Comparison of ENCODE assay signal across 8 cellular contexts in the genomic region with DNA sequence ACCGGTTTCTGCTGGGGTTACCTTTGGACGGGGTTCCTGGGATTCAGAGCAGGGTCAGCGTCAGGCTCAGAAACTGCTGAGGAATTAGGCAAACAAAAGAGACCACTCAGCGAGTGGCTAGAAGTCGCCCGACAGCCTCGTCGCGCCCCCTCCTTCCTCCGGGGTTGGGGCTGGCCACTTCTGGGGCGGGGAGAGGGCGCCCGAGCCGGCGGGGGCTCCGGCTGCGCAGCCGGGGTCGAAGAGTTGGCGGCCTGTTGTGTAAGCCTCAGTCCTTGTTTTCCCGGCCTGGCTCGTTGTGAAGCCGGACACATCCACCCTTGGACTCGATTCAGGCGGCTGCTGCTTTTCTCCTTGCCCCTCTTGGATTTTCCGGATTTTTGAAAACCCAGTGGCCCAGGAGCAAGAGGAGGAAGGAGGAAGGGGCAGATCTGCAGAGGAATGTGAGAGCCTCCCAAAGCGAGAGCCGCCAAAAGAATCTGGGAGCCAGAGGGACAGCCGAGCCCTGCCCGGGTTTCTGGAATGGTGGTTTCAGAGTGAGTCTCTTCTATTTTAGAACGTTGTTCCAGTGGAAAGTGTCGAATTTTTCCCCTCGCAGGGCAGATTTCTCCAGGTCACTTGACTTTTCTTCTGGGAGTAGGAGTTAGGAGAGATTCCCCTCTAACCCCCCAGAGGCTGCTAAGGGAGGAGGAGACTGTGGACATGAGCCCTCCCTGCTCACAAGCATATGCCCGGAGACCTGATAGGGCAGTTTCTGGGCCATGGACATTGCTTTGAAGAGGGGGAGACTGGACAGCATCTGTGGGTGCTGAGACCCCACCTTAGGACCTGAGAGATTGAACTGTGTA. TPM values are rescaled to one million over a fixed set of nuclear protein-coding genes. Genes with fewer than 3 reads are reported as not detected.
DNase-seq lines count a peak whose midpoint lies in the region; ATAC-seq and TF ChIP-seq lines count a peak whose summit lies in the region.

No MANE protein-coding gene starts in this region.

- H3K9me3 ChIP-seq in DOHH2 (ENCODE audit: control insufficient read depth, insufficient read depth, low read length): no peaks in the 10 kb centered on the region
- no peaks in the 10 kb centered on the region for H3K9me3 ChIP-seq in OCI-LY3 (ENCODE audit: insufficient read depth, low read length)
- H3K9me3 ChIP-seq in duodenal mucosa (ENCODE audit: control insufficient read depth in 1 of 2, low read length in 2 of 2): no peaks in the 10 kb centered on the region
- no peaks in the 10 kb centered on the region for H3K9me3 ChIP-seq in transverse colon

- H3K4me3 ChIP-seq in DOHH2 (ENCODE audit: low read length): peak overlapping the region; percentile 73
- H3K4me3 ChIP-seq in OCI-LY3 (ENCODE audit: low read length): peak overlapping the region; percentile 87
- H3K4me3 ChIP-seq in duodenal mucosa (ENCODE audit: low read depth in 1 of 2, low read length in 2 of 2): peak overlapping the region; percentile 87 to 97
- H3K4me3 ChIP-seq in transverse colon: peak overlapping the region; percentile 66 to 90 (median 80)

- intact Hi-C loops in transverse colon (cut with DNase I; ENCODE audit: low total_unique reads): no loop called here

- peaks cover 37% of the 10 kb centered on the region for H3K27me3 ChIP-seq in DOHH2 (ENCODE audit: control insufficient read depth, low read length)
- peaks cover 29% of the 10 kb centered on the region for H3K27me3 ChIP-seq in OCI-LY3 (ENCODE audit: low read depth, low read length)
- H3K27me3 ChIP-seq in duodenal mucosa (ENCODE audit: control insufficient read depth in 1 of 2, insufficient read depth in 2 of 2, low read length in 2 of 2): no peaks in the 10 kb centered on the region
- no peaks in the 10 kb centered on the region for H3K27me3 ChIP-seq in transverse colon

- peak overlapping the region; percentile 73 for H3K4me3 Mint-ChIP-seq in memory B cell

- H3K36me3 Mint-ChIP-seq in memory B cell: peaks cover 2% of the 10 kb centered on the region

- in situ Hi-C loops in transverse colon (cut with MboI; ENCODE audit: low pct_ligation_motif_present in 1 of 4, low pct_unique_long_range_greater_than_20kb in 1 of 4, low sequenced_read_pairs in 3 of 4): loop anchor here in 3 of 4 donors (25.0 kb wide), 1 partner anchor 286 kb away; a partner anchor contains a TSS

- H3F3A ChIP-seq in DOHH2 (ENCODE audit: control insufficient read depth, insufficient read depth): no peaks in the 10 kb centered on the region

- H4K20me1 ChIP-seq in DOHH2 (ENCODE audit: control insufficient read depth, insufficient read depth, low read depth, low read length) (no peaks in the 10 kb centered on the region), OCI-LY3 (ENCODE audit: insufficient read depth, low read length) (no peaks in the 10 kb centered on the region)

- WGBS in transverse colon (ENCODE audit: low coverage in 1 of 2), 2 donors: 8% methylated on average over 34 of the region's 34 CpGs; no CpG with 5 or more reads in 1 of the 2 donors

- no peak overlapping the region for H3K27ac ChIP-seq in DOHH2 (ENCODE audit: low read depth, low read length)
- no peak overlapping the region for H3K27ac ChIP-seq in OCI-LY3 (ENCODE audit: low read length)
- peak overlapping the region; percentile 92 for H3K27ac ChIP-seq in duodenal mucosa (ENCODE audit: low read depth, low read length)
- peak overlapping the region; percentile 93 to 96 (median 94) for H3K27ac ChIP-seq in transverse colon

- no peaks in the 10 kb centered on the region for H3K79me2 ChIP-seq in DOHH2 (ENCODE audit: control insufficient read depth, low read length)
- no peaks in the 10 kb centered on the region for H3K79me2 ChIP-seq in OCI-LY3 (ENCODE audit: low read length)

- TF ChIP-seq POLR2A in transverse colon (IDR thresholded peaks at IDR 0.05): no peak

- H3K27ac Mint-ChIP-seq in memory B cell: no peak overlapping the region

- H3K4me1 ChIP-seq in DOHH2 (ENCODE audit: control insufficient read depth, low read length) (peaks cover 11% of the 10 kb centered on the region; the same call in 1 of the 2 replicates), OCI-LY3 (ENCODE audit: low read length) (peaks cover 7% of the 10 kb centered on the region; the same call in 1 of the 2 replicates), duodenal mucosa (ENCODE audit: control insufficient read depth in 1 of 2, insufficient read depth in 2 of 2, low read length in 2 of 2) (peaks cover 44 to 55% of the 10 kb centered on the region in 2 donors), transverse colon (peaks cover 52 to 63% (median 57%) of the 10 kb centered on the region in 4 donors)

- peak overlapping the region; percentile 88 for H2AFZ ChIP-seq in OCI-LY3 (ENCODE audit: low read depth, low read length)

- no peaks in the 10 kb centered on the region for H3K27me3 Mint-ChIP-seq in memory B cell

- H3K9me2 ChIP-seq in DOHH2 (replicated peaks; ENCODE audit: control insufficient read depth, low read length): no peaks in the 10 kb centered on the region

- no peak for TF ChIP-seq EP300 in transverse colon (IDR thresholded peaks at IDR 0.05; ENCODE audit: low read depth)

- no peaks in the 10 kb centered on the region for H3K36me3 ChIP-seq in DOHH2 (ENCODE audit: control insufficient read depth, low read length)
- no peaks in the 10 kb centered on the region for H3K36me3 ChIP-seq in OCI-LY3 (replicated peaks; ENCODE audit: low read depth, low read length)
- peaks cover 0 to 18% of the 10 kb centered on the region in 2 donors for H3K36me3 ChIP-seq in duodenal mucosa (ENCODE audit: control insufficient read depth in 1 of 2, insufficient read depth in 2 of 2, low read length in 2 of 2)
- H3K36me3 ChIP-seq in transverse colon: no peaks in the 10 kb centered on the region

- TF ChIP-seq CTCF in DOHH2 (IDR thresholded peaks at IDR 0.05; ENCODE audit: low read depth, low read length, poor library complexity, severe bottlenecking) (no peak), OCI-LY3 (IDR thresholded peaks at IDR 0.05; ENCODE audit: low read depth, low read length) (no peak), transverse colon (IDR thresholded peaks at IDR 0.05) (no peak)

- H3K4me2 ChIP-seq in DOHH2 (ENCODE audit: low read length): peak overlapping the region; percentile 79
- H3K4me2 ChIP-seq in OCI-LY3 (ENCODE audit: low read length): peak overlapping the region; percentile 71

- H3K4me1 Mint-ChIP-seq in memory B cell: peaks cover 7% of the 10 kb centered on the region

- DNase-seq in memory B cell (ENCODE audit: low spot score in 2 of 2) (no peak), transverse colon (peak; percentile 40)

- no peaks in the 10 kb centered on the region for H3K9me3 Mint-ChIP-seq in memory B cell

- ATAC-seq in memory B cell (ENCODE audit: low read depth) (peak; percentile 17), HG02938 (IDR thresholded peaks at IDR 0.05; ENCODE audit: unreplicated experiment) (no peak), GM21619 (IDR thresholded peaks at IDR 0.05; ENCODE audit: unreplicated experiment) (no peak), HG02885 (IDR thresholded peaks at IDR 0.05; ENCODE audit: poor library complexity, unreplicated experiment) (no peak)

- H3K9ac ChIP-seq in OCI-LY3 (ENCODE audit: low read length) (peak overlapping the region; percentile 64), duodenal mucosa (ENCODE audit: low read depth in 1 of 2, low read length in 2 of 2) (peak overlapping the region; percentile 91 to 96)

RNA-seq across cellular contexts. Expression of a gene that starts 0.7 kb away (rescaled TPM):
- 10 to 100 TPM; 26.5 to 52.0 (median 36.5) TPM for total RNA-seq in transverse colon

RNA-seq across cellular contexts. Expression of a gene that starts 8.4 kb away (rescaled TPM):
- 100 to 1,000 TPM in 2 of 4 donors, 10 to 100 TPM in 2; 37.2 to 131 (median 108) TPM for total RNA-seq in transverse colon

RNA-seq across cellular contexts. Expression of a gene that starts 22.9 kb away (rescaled TPM):
- total RNA-seq in transverse colon: 10 to 100 TPM in 3 of 4 donors, 1 to 10 TPM in 1; 9.4 to 29.5 (median 23.2) TPM

Comparison
In these comparisons a context has a peak if more than half of its experiments do, and no peak if none do; other contexts are left out.
1. H3K27ac ChIP-seq: peak in duodenal mucosa (single experiment) and transverse colon (4 of 4); none in DOHH2 (single experiment) and OCI-LY3 (single experiment).
2. Peak in every context shown above with its lines, with median percentiles within 50 percentile points of each other: H3K4me3 ChIP-seq.